18 cellular contexts compared by ENCODE assay signal in the genomic region with DNA sequence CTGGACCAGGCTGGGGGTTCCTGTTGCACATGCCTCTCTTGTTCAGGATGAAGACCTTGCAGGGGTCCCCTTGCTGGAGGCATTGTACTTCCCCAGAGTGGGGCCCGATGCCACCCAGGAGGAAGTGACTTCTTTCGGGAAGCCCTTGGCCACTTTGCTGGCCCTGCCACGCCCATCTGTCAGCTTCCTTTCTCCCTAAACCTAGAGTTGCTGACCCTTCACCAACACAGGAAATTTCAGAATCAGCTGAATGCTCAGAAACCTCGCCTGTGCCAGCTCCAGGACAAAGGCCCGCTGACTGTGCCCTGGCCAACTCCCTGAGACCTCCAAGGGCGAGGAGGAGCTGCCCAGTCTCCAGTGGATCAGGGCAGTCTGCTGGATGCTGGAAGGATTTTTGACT. TPM values are rescaled to one million over a fixed set of nuclear protein-coding genes. Genes with fewer than 3 reads are reported as not detected.
DNase-seq lines count a peak whose midpoint lies in the region; ATAC-seq, FAIRE-seq and TF ChIP-seq lines count a peak whose summit lies in the region.
"Had no signal": no experiment of that assay in that cellular context is flagged by ENCODE, and none has a peak within 500 bp of the region (broad histone marks: within the 10 kb centered on the region; RNA-seq: fewer than 3 reads in every experiment).

No MANE protein-coding gene starts in this region.

- no TSS peak for BruUV-seq in HepG2 (replicated peaks; lab: Mats Ljungman, UMichigan)

- CTCF ChIA-PET in HepG2 (lab: Yijun Ruan, JAX; ENCODE audit: low intra/inter-chr PET ratio, low total read pairs) = no interaction called here

- no peak overlapping the region for H3K4me2 ChIP-seq in HepG2 (ENCODE audit: low read depth, low read length)

- no peaks in the 10 kb centered on the region for H3K27me3 ChIP-seq in right lobe of liver
- peaks cover 5 to 56% of the 10 kb centered on the region in 2 experiments for H3K27me3 ChIP-seq in HepG2 (ENCODE audit: control insufficient read depth in 1 of 2, insufficient read depth in 2 of 2, low read length in 2 of 2)
- no peaks in the 10 kb centered on the region for H3K27me3 ChIP-seq in uterus
- H3K27me3 ChIP-seq: MG63, ovary had no signal

- no peak overlapping the region for H3K9ac ChIP-seq in HepG2 (ENCODE audit: insufficient read depth, low read depth, low read length)

- H3K36me3 ChIP-seq in right lobe of liver (no peaks in the 10 kb centered on the region), HepG2 (replicated peaks in 1 of 2; ENCODE audit: control insufficient read depth in 1 of 2, insufficient read depth in 2 of 2, low read length in 2 of 2) (no peaks in the 10 kb centered on the region), uterus (no peaks in the 10 kb centered on the region)
- H3K36me3 ChIP-seq: MG63, ovary had no signal

- ATAC-seq in right lobe of liver (peak; percentile 19 to 49 (median 39)), HepG2 (no peak), Right ventricle myocardium inferior (peak; percentile 80), GM21526 (IDR thresholded peaks at IDR 0.05; ENCODE audit: low FRiP score, unreplicated experiment) (no peak), HG02885 (IDR thresholded peaks at IDR 0.05; ENCODE audit: poor library complexity, unreplicated experiment) (no peak)
- ATAC-seq: stimulated activated naive CD8-positive, alpha-beta T cell treated with anti-CD3 and anti-CD28 coated beads, Interleukin-15, Interleukin-2, amounts not matched to agents 100 U/mL and 50 U/mL, for 24 hours had no signal

- intact Hi-C loops in right lobe of liver (cut with DNase I) = no loop called here
- intact Hi-C loops in HepG2 (cut with micrococcal nuclease; ENCODE audit: unreplicated experiment) = loop anchor here (5.0 kb wide), 1 partner anchor 36 kb away; no protein-coding TSS in a partner anchor
- intact Hi-C loops in Right ventricle myocardium inferior (cut with DNase I) = no loop called here
- intact Hi-C loops in uterus (cut with DNase I; ENCODE audit: low total_unique reads) = no loop called here

- no peaks in the 10 kb centered on the region for H4K20me1 ChIP-seq in HepG2 (ENCODE audit: insufficient read depth, low read length)

- no peak for TF ChIP-seq POLR2A in right lobe of liver (IDR thresholded peaks at IDR 0.05)
- TF ChIP-seq POLR2A in HepG2 (IDR thresholded peaks at IDR 0.05; ENCODE audit: insufficient read depth in 1 of 2, low read depth in 2 of 2, low read length in 2 of 2) = no peak
- TF ChIP-seq POLR2A in uterus (IDR thresholded peaks at IDR 0.05) = no peak

- DNase-seq in right lobe of liver = peak in 2 of 3 donors; percentile 40 to 63
- DNase-seq in HepG2 (ENCODE audit: low spot score) = no peak
- no peak for DNase-seq in Right ventricle myocardium inferior (ENCODE audit: missing footprints)
- peak; percentile 18 for DNase-seq in midbrain (lab: John Stamatoyannopoulos, UW)
- peak; percentile 18 to 31 for DNase-seq in uterus
- no peak for DNase-seq in activated CD4-positive, alpha-beta T cell treated with anti-CD3 and anti-CD28 coated beads for 4 hours
- DNase-seq: activated CD4-positive, alpha-beta T cell treated with anti-CD3 and anti-CD28 coated beads for 48 hours; kidney glomerular epithelial cell; MG63; NCI-H1930; NCI-H510A treated with DMSO at 0.1 percent for 48 hours; stimulated activated naive CD8-positive, alpha-beta T cell treated with anti-CD3 and anti-CD28 coated beads, Interleukin-15, Interleukin-2, amounts not matched to agents 100 U/mL and 50 U/mL, for 24 hours had no signal

- H3K4me1 ChIP-seq in right lobe of liver (no peaks in the 10 kb centered on the region), HepG2 (ENCODE audit: insufficient read depth, low read length) (peaks cover 20% of the 10 kb centered on the region), uterus (no peaks in the 10 kb centered on the region)

- no peak for FAIRE-seq in HepG2 (lab: Jason Lieb, UNC)

- H2AFZ ChIP-seq in HepG2 (ENCODE audit: low read length) = no peak overlapping the region

- TF ChIP-seq CTCF in right lobe of liver (IDR thresholded peaks at IDR 0.05) (no peak), HepG2 (CRISPR knock-in tag; IDR thresholded peaks at IDR 0.05) (no peak), uterus (IDR thresholded peaks at IDR 0.05) (no peak)

- H3K4me3 ChIP-seq in right lobe of liver (no peak overlapping the region), HepG2 (replicated peaks in 1 of 3; ENCODE audit: insufficient read depth in 1 of 3, low read depth in 2 of 3, low read length in 3 of 3) (no peak overlapping the region), uterus (no peak overlapping the region)
- H3K4me3 ChIP-seq: MG63, ovary had no signal

- TF ChIP-seq EP300 in HepG2 (IDR thresholded peaks at IDR 0.05; ENCODE audit: low read depth in 2 of 2, low read length in 2 of 2) (no peak), HepG2 (CRISPR knock-in tag; IDR thresholded peaks at IDR 0.05; ENCODE audit: borderline replicate concordance) (no peak)

- no peaks in the 10 kb centered on the region for H3K9me3 ChIP-seq in right lobe of liver
- H3K9me3 ChIP-seq in HepG2 (ENCODE audit: low read length) = no peaks in the 10 kb centered on the region
- H3K9me3 ChIP-seq in uterus = no peaks in the 10 kb centered on the region
- H3K9me3 ChIP-seq: MG63, ovary had no signal

- no peak for TF ChIP-seq RAD21 in HepG2 (CRISPR knock-in tag; IDR thresholded peaks at IDR 0.05)

- H3K79me2 ChIP-seq in HepG2 (ENCODE audit: insufficient read depth, low read length) = no peaks in the 10 kb centered on the region

- POLR2A ChIA-PET in HepG2 (lab: Yijun Ruan, JAX) = no interaction called here

- in situ Hi-C loops in HepG2 (cut with HindIII; ENCODE audit: extremely low pct_ligation_motif_present, low pct_unique_long_range_greater_than_20kb) = loop anchor here (5.0 to 10.0 kb wide), 2 partner anchors 41 to 57 kb away; no protein-coding TSS in a partner anchor

- WGBS in right lobe of liver (ENCODE audit: insufficient coverage, low coverage, low lambda C conversion rate, missing lambda C conversion rate) = 65% methylated on average over 2 of the region's 6 CpGs
- 3% methylated on average over 6 of the region's 6 CpGs for WGBS in HepG2 (ENCODE audit: low lambda C conversion rate)

- H3K27ac ChIP-seq in right lobe of liver = no peak overlapping the region
- no peak overlapping the region for H3K27ac ChIP-seq in HepG2 (ENCODE audit: extremely low read length, insufficient read depth, low read length)
- H3K27ac ChIP-seq in uterus = peak overlapping the region in 1 of 2 donors; percentile 20
- H3K27ac ChIP-seq: ovary had no signal

RNA-seq across cellular contexts. Expression of a gene that starts 26.7 kb away (rescaled TPM):
- total RNA-seq in right lobe of liver (1 to 10 TPM in 2 of 6 experiments, under 1 TPM in 1, not detected in 3; 0.55 to 1.7 (median 1.2) TPM), HepG2 (2016; rRNA removed; fragmentation: Illumina TruSeq; extraction: Trizol) (not detected in 2 replicates), Right ventricle myocardium inferior (not detected), uterus (under 1 TPM in 2 of 4 donors, not detected in 2; 0.27 to 0.59 TPM)
- not detected in 2 replicates for total RNA-seq in HepG2 (2016; cell fraction: cytosol; rRNA removed; fragmentation: Illumina TruSeq; extraction: Trizol; ENCODE audit: low read depth)
- total RNA-seq in HepG2 (2016; cell fraction: insoluble cytoplasmic fraction; rRNA removed; fragmentation: Illumina TruSeq; extraction: Trizol) = not detected in 2 replicates
- not detected in 2 replicates for total RNA-seq in HepG2 (2016; cell fraction: membrane; rRNA removed; fragmentation: Illumina TruSeq; extraction: Trizol)
- total RNA-seq in HepG2 (2016; cell fraction: nucleus; rRNA removed; fragmentation: Illumina TruSeq; extraction: Trizol) = not detected in 2 replicates
- not detected in 2 replicates for polyA plus RNA-seq in HepG2 (2011; rRNA removed)
- polyA plus RNA-seq in HepG2 (2011; cell fraction: cytosol; rRNA removed) = 0.03 TPM in 1 of 2 replicates, not detected in the other
- not detected in 2 replicates for polyA plus RNA-seq in HepG2 (2011; cell fraction: nucleus; rRNA removed)
- polyA plus RNA-seq in HepG2 (2012) = 0.29 TPM in 1 of 2 replicates, not detected in the other
- not detected in 2 replicates for polyA plus RNA-seq in HepG2 (2016; cell fraction: cytosol; fragmentation: Illumina TruSeq; extraction: Trizol; ENCODE audit: low read depth)
- not detected in 2 replicates for polyA plus RNA-seq in HepG2 (2016; cell fraction: insoluble cytoplasmic fraction; fragmentation: Illumina TruSeq; extraction: Trizol; ENCODE audit: low read depth)
- not detected in 2 replicates for polyA plus RNA-seq in HepG2 (2016; cell fraction: membrane; fragmentation: Illumina TruSeq; extraction: Trizol; ENCODE audit: low read depth)
- polyA plus RNA-seq in HepG2 (2016; cell fraction: nucleus; fragmentation: Illumina TruSeq; extraction: Trizol; ENCODE audit: insufficient read depth, low read depth) = not detected in 2 replicates
- not detected in 2 replicates for polyA minus RNA-seq in HepG2 (2011; rRNA and poly(A)+ RNA removed; ENCODE audit: low replicate concordance)
- not detected in 2 replicates for polyA minus RNA-seq in HepG2 (2011; cell fraction: cytosol; rRNA and poly(A)+ RNA removed)
- polyA minus RNA-seq in HepG2 (2011; cell fraction: nucleus; rRNA and poly(A)+ RNA removed) = not detected in 2 replicates
- total RNA-seq: A673, H4, SK-MEL-5 had no signal

RNA-seq across cellular contexts. Expression of a gene that starts 44.9 kb away (rescaled TPM):
- total RNA-seq in right lobe of liver = 10 to 100 TPM; 22.9 to 44.1 (median 33.3) TPM
- 63.9 and 69.8 TPM in 2 replicates for total RNA-seq in HepG2 (2016; rRNA removed; fragmentation: Illumina TruSeq; extraction: Trizol)
- total RNA-seq in HepG2 (2016; cell fraction: cytosol; rRNA removed; fragmentation: Illumina TruSeq; extraction: Trizol; ENCODE audit: low read depth) = 32.8 and 35.9 TPM in 2 replicates
- total RNA-seq in HepG2 (2016; cell fraction: insoluble cytoplasmic fraction; rRNA removed; fragmentation: Illumina TruSeq; extraction: Trizol) = 60.6 and 68.2 TPM in 2 replicates
- total RNA-seq in HepG2 (2016; cell fraction: membrane; rRNA removed; fragmentation: Illumina TruSeq; extraction: Trizol) = 50.4 and 52.5 TPM in 2 replicates
- total RNA-seq in HepG2 (2016; cell fraction: nucleus; rRNA removed; fragmentation: Illumina TruSeq; extraction: Trizol) = 67.6 and 76.5 TPM in 2 replicates
- polyA plus RNA-seq in HepG2 (2011; rRNA removed) = 61.5 and 63.7 TPM in 2 replicates
- 37.5 and 43.3 TPM in 2 replicates for polyA plus RNA-seq in HepG2 (2011; cell fraction: cytosol; rRNA removed)
- polyA plus RNA-seq in HepG2 (2011; cell fraction: nucleus; rRNA removed) = 85.8 and 95.1 TPM in 2 replicates
- polyA plus RNA-seq in HepG2 (2012) = 31.0 and 31.7 TPM in 2 replicates
- 34.8 and 42.5 TPM in 2 replicates for polyA plus RNA-seq in HepG2 (2016; cell fraction: cytosol; fragmentation: Illumina TruSeq; extraction: Trizol; ENCODE audit: low read depth)
- 68.7 and 71.7 TPM in 2 replicates for polyA plus RNA-seq in HepG2 (2016; cell fraction: insoluble cytoplasmic fraction; fragmentation: Illumina TruSeq; extraction: Trizol; ENCODE audit: low read depth)
- 40.0 and 42.5 TPM in 2 replicates for polyA plus RNA-seq in HepG2 (2016; cell fraction: membrane; fragmentation: Illumina TruSeq; extraction: Trizol; ENCODE audit: low read depth)
- 61.9 and 64.3 TPM in 2 replicates for polyA plus RNA-seq in HepG2 (2016; cell fraction: nucleus; fragmentation: Illumina TruSeq; extraction: Trizol; ENCODE audit: insufficient read depth, low read depth)
- polyA minus RNA-seq in HepG2 (2011; rRNA and poly(A)+ RNA removed; ENCODE audit: low replicate concordance) = 76.3 and 91.4 TPM in 2 replicates
- 18.7 and 21.0 TPM in 2 replicates for polyA minus RNA-seq in HepG2 (2011; cell fraction: cytosol; rRNA and poly(A)+ RNA removed)
- polyA minus RNA-seq in HepG2 (2011; cell fraction: nucleus; rRNA and poly(A)+ RNA removed) = 181 and 186 TPM in 2 replicates
- 35.2 TPM for total RNA-seq in Right ventricle myocardium inferior
- 10 to 100 TPM; 66.9 to 90.5 (median 77.2) TPM for total RNA-seq in uterus

RNA-seq across cellular contexts. Expression of a gene that starts 59.6 kb away (rescaled TPM):
- total RNA-seq in right lobe of liver (1 to 10 TPM; 1.0 to 5.0 (median 4.0) TPM), HepG2 (2016; rRNA removed; fragmentation: Illumina TruSeq; extraction: Trizol) (6.4 and 8.5 TPM in 2 replicates), Right ventricle myocardium inferior (1.0 TPM), uterus (under 1 TPM in 2 of 4 donors, not detected in 2; 0.46 to 0.90 TPM)
- 0.71 and 1.2 TPM in 2 replicates for total RNA-seq in HepG2 (2016; cell fraction: cytosol; rRNA removed; fragmentation: Illumina TruSeq; extraction: Trizol; ENCODE audit: low read depth)
- 5.9 and 8.3 TPM in 2 replicates for total RNA-seq in HepG2 (2016; cell fraction: insoluble cytoplasmic fraction; rRNA removed; fragmentation: Illumina TruSeq; extraction: Trizol)
- 4.3 and 4.8 TPM in 2 replicates for total RNA-seq in HepG2 (2016; cell fraction: membrane; rRNA removed; fragmentation: Illumina TruSeq; extraction: Trizol)
- total RNA-seq in HepG2 (2016; cell fraction: nucleus; rRNA removed; fragmentation: Illumina TruSeq; extraction: Trizol) = 8.4 and 9.8 TPM in 2 replicates
- polyA plus RNA-seq in HepG2 (2011; rRNA removed) = 10.3 and 12.5 TPM in 2 replicates
- 5.1 and 6.8 TPM in 2 replicates for polyA plus RNA-seq in HepG2 (2011; cell fraction: cytosol; rRNA removed)
- polyA plus RNA-seq in HepG2 (2011; cell fraction: nucleus; rRNA removed) = 27.1 and 28.5 TPM in 2 replicates
- polyA plus RNA-seq in HepG2 (2012) = 6.9 and 7.4 TPM in 2 replicates
- polyA plus RNA-seq in HepG2 (2016; cell fraction: cytosol; fragmentation: Illumina TruSeq; extraction: Trizol; ENCODE audit: low read depth) = 0.82 and 0.98 TPM in 2 replicates
- 6.2 TPM in 2 replicates for polyA plus RNA-seq in HepG2 (2016; cell fraction: insoluble cytoplasmic fraction; fragmentation: Illumina TruSeq; extraction: Trizol; ENCODE audit: low read depth)
- polyA plus RNA-seq in HepG2 (2016; cell fraction: membrane; fragmentation: Illumina TruSeq; extraction: Trizol; ENCODE audit: low read depth) = 2.9 and 3.1 TPM in 2 replicates
- polyA plus RNA-seq in HepG2 (2016; cell fraction: nucleus; fragmentation: Illumina TruSeq; extraction: Trizol; ENCODE audit: insufficient read depth, low read depth) = 27.6 and 28.5 TPM in 2 replicates
- 4.4 and 6.5 TPM in 2 replicates for polyA minus RNA-seq in HepG2 (2011; rRNA and poly(A)+ RNA removed; ENCODE audit: low replicate concordance)
- 2.9 and 3.2 TPM in 2 replicates for polyA minus RNA-seq in HepG2 (2011; cell fraction: cytosol; rRNA and poly(A)+ RNA removed)
- polyA minus RNA-seq in HepG2 (2011; cell fraction: nucleus; rRNA and poly(A)+ RNA removed) = 5.0 and 6.2 TPM in 2 replicates

Comparison
In these comparisons a context has a peak if more than half of its experiments do, and no peak if none do; other contexts are left out.
1. ATAC-seq: peak in right lobe of liver (4 of 4) and Right ventricle myocardium inferior (single experiment); none in HepG2 (single experiment), GM21526 (single experiment) and HG02885 (single experiment).
2. DNase-seq: peak in right lobe of liver (2 of 3), midbrain (single experiment) and uterus (2 of 2); none in HepG2 (single experiment), Right ventricle myocardium inferior (single experiment) and activated CD4-positive, alpha-beta T cell treated with anti-CD3 and anti-CD28 coated beads for 4 hours (0 of 2).